Comparison of ENCODE assay signal across 8 cellular contexts in genomic region chr17:4365103-4365627, GRCh38. TPM values are rescaled to one million over a fixed set of nuclear protein-coding genes. Genes with fewer than 3 reads are reported as not detected.
DNase-seq lines count a peak whose midpoint lies in the region; ATAC-seq and TF ChIP-seq lines count a peak whose summit lies in the region.

No MANE protein-coding gene starts in this region.

- H3K4me3 ChIP-seq in HL-60 (replicated peaks; ENCODE audit: insufficient read depth, low read length) (peak overlapping the region; percentile 68), lower leg skin (ENCODE audit: low read depth, poor library complexity, severe bottlenecking) (peak overlapping the region; percentile 97)

- H3K4me3 Mint-ChIP-seq in activated CD8-positive, alpha-beta T cell treated with anti-CD3 and anti-CD28 coated beads for 36 hours, result peak overlapping the region; percentile 82

- POLR2A ChIA-PET in activated CD8-positive, alpha-beta T cell treated with anti-CD3 and anti-CD28 coated beads for 36 hours (lab: Charles Lee), result interaction anchor here (0.7 to 1.6 kb wide), 6 partner anchors 10 to 222 kb away, joined by 3 to 9 read pairs (median 4); partner anchors contain the start of genes ANKFY1 and CYB5D2

- intact Hi-C loops in activated CD8-positive, alpha-beta T cell treated with anti-CD3 and anti-CD28 coated beads for 36 hours (cut with micrococcal nuclease), result no loop called here
- intact Hi-C loops in lower leg skin (cut with DNase I; ENCODE audit: low total_unique reads), result no loop called here

- H3K4me1 Mint-ChIP-seq in activated CD8-positive, alpha-beta T cell treated with anti-CD3 and anti-CD28 coated beads for 36 hours (ENCODE audit: low read depth), result peaks cover 31% of the 10 kb centered on the region

- TF ChIP-seq CTCF in C4-2B (conservative IDR thresholded peaks at IDR 0.05) (no peak), HL-60 (IDR thresholded peaks at IDR 0.05; ENCODE audit: insufficient read depth, low read length) (no peak), lower leg skin (IDR thresholded peaks at IDR 0.05) (no peak)
- TF ChIP-seq CTCF in activated CD8-positive, alpha-beta T cell treated with anti-CD3 and anti-CD28 coated beads for 36 hours (IDR thresholded peaks at IDR 0.05), result no peak

- TF ChIP-seq POLR2A in lower leg skin (IDR thresholded peaks at IDR 0.05), result no peak

- no peaks in the 10 kb centered on the region for H3K9me3 Mint-ChIP-seq in activated CD8-positive, alpha-beta T cell treated with anti-CD3 and anti-CD28 coated beads for 36 hours

- H3K36me3 Mint-ChIP-seq in activated CD8-positive, alpha-beta T cell treated with anti-CD3 and anti-CD28 coated beads for 36 hours (ENCODE audit: low read depth), result peaks cover 17% of the 10 kb centered on the region

- H3K27ac ChIP-seq in C4-2B (peak overlapping the region; percentile 97), HL-60 (replicated peaks) (peak overlapping the region; percentile 89)

- peak; percentile 63 to 88 for DNase-seq in HL-60 (ENCODE audit: low read depth in 1 of 2, low spot score in 1 of 2)
- DNase-seq in NCI-H82 treated with DMSO at 0.1 percent for 48 hours (lab: John Stamatoyannopoulos, UW; ENCODE audit: unreplicated experiment), result peak; percentile 89
- DNase-seq in activated CD8-positive, alpha-beta T cell treated with anti-CD3 and anti-CD28 coated beads for 36 hours, result peak; percentile 94
- peak; percentile 95 for DNase-seq in ecto neural progenitor cell (ENCODE audit: low spot score)
- DNase-seq in lower leg skin (ENCODE audit: low spot score in 2 of 2), result peak; percentile 90 to 96
- peak; percentile 91 for DNase-seq in stimulated activated CD4-positive, alpha-beta T cell treated with anti-CD3 and anti-CD28 coated beads, Interleukin-4, amount 100 ng/mL, for 24 hours

- WGBS in lower leg skin, 2 donors, result 0% methylated on average over 13 to 20 of the region's 38 CpGs

- H3K27me3 ChIP-seq in HL-60 (ENCODE audit: insufficient read depth, poor library complexity, severe bottlenecking), result no peaks in the 10 kb centered on the region

- H3K27ac Mint-ChIP-seq in activated CD8-positive, alpha-beta T cell treated with anti-CD3 and anti-CD28 coated beads for 36 hours, result peak overlapping the region; percentile 88

- ATAC-seq in GM19397 (IDR thresholded peaks at IDR 0.05; ENCODE audit: unreplicated experiment), result peak; percentile 49
- ATAC-seq in activated CD8-positive, alpha-beta T cell treated with anti-CD3 and anti-CD28 coated beads for 36 hours, result peak; percentile 69

- H3K27me3 Mint-ChIP-seq in activated CD8-positive, alpha-beta T cell treated with anti-CD3 and anti-CD28 coated beads for 36 hours, result no peaks in the 10 kb centered on the region

- CTCF ChIA-PET in activated CD8-positive, alpha-beta T cell treated with anti-CD3 and anti-CD28 coated beads for 36 hours (lab: Charles Lee), result interaction anchor here (0.8 kb wide), 1 partner anchor 61 kb away, joined by 3 read pairs; no protein-coding TSS in a partner anchor

RNA-seq across cellular contexts. Expression of gene UBE2G1, which starts 1.3 kb away (rescaled TPM):
- total RNA-seq in activated CD8-positive, alpha-beta T cell treated with anti-CD3 and anti-CD28 coated beads for 36 hours, result 10 to 100 TPM; 40.2 to 44.0 TPM
- 10 to 100 TPM; 72.3 to 84.3 (median 78.5) TPM for total RNA-seq in lower leg skin

Comparison
In these comparisons a context has a peak if more than half of its experiments do, and no peak if none do; other contexts are left out.
1. Peak in every context shown above with its lines: DNase-seq, ATAC-seq, H3K4me3 ChIP-seq and H3K27ac ChIP-seq.